1 cellular context compared by ENCODE assay signal in genomic region chr1:224168859-224169380, GRCh38.
TF ChIP-seq lines count a peak whose summit lies in the region.

No MANE protein-coding gene starts in this region.

TF ChIP-seq in K562, 482 proteins besides CTCF, POLR2A, EP300 and RAD21:
- TF ChIP-seq ZNF407 (IDR thresholded peaks at IDR 0.05; ENCODE audit: low read depth) (no peak), ADNP (tag; IDR thresholded peaks at IDR 0.05) (no peak), ZFX (CRISPR knock-in tag; IDR thresholded peaks at IDR 0.05) (no peak), NFYB (IDR thresholded peaks at IDR 0.05; ENCODE audit: extremely low read depth, insufficient read length) (no peak), FOSL1 (tag; conservative IDR thresholded peaks at IDR 0.05) (no peak), ID3 (CRISPR knock-in tag; IDR thresholded peaks at IDR 0.05) (no peak), ID3 (tag; IDR thresholded peaks at IDR 0.05) (no peak), ZNF124 (CRISPR knock-in tag; IDR thresholded peaks at IDR 0.05) (no peak), PRMT5 (CRISPR knock-in tag; IDR thresholded peaks at IDR 0.05) (no peak), ZSCAN29 (IDR thresholded peaks at IDR 0.05) (no peak), MTA3 (IDR thresholded peaks at IDR 0.05; ENCODE audit: borderline replicate concordance) (no peak), ZNF707 (CRISPR knock-in tag; conservative IDR thresholded peaks at IDR 0.05) (no peak), ARID1B (IDR thresholded peaks at IDR 0.05) (no peak), TBP (optimal IDR thresholded peaks at IDR 0.05; ENCODE audit: low read depth, low read length) (no peak), RNF2 (IDR thresholded peaks at IDR 0.05) (no peak), ZEB2 (IDR thresholded peaks at IDR 0.05) (no peak), MAFK (IDR thresholded peaks at IDR 0.05; ENCODE audit: low read length) (no peak), FOXA3 (CRISPR knock-in tag; conservative IDR thresholded peaks at IDR 0.05 in 1 of 2, IDR thresholded peaks at IDR 0.05 in 1 of 2) (no peak), YBX1 (IDR thresholded peaks at IDR 0.05) (no peak)
